1 cellular context compared by ENCODE assay signal in the genomic region with DNA sequence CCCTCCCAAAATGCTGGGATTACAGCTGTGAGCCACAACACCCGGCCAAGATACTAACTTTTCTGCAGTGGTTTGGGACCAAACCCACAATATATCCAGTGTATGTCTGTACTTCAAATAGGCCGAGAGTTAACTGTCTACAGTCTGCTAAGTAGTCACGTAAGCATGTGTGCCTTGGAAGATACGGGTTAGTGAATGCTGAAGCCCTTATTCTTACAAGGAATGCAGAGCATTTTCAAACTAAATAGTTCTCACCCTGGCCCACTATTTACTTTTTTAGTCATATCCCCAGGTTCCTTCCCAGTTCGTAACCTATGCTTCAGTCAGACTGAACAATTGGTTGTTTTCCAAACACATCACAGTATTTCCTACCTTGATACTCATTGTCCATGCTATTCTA.
TF ChIP-seq lines count a peak whose summit lies in the region.

No MANE protein-coding gene starts in this region.

TF ChIP-seq in HepG2, 621 proteins besides CTCF, POLR2A, EP300 and RAD21 (continued from another document):
- TF ChIP-seq IRX3 (CRISPR knock-in tag; IDR thresholded peaks at IDR 0.05; ENCODE audit: borderline replicate concordance, low read depth) (no peak), SOX13 (IDR thresholded peaks at IDR 0.05) (no peak), SOX13 (CRISPR knock-in tag; conservative IDR thresholded peaks at IDR 0.05 in 1 of 2, IDR thresholded peaks at IDR 0.05 in 1 of 2) (peak in 1 of 2 experiments; percentile 33; a peak in 1 of 4 replicates), FOSL2 (CRISPR knock-in tag; IDR thresholded peaks at IDR 0.05) (0 out of 2 replicates have a peak, but pooled peaks have one; percentile 21), ZMAT3 (CRISPR knock-in tag; conservative IDR thresholded peaks at IDR 0.05) (no peak), CREB3 (CRISPR knock-in tag; IDR thresholded peaks at IDR 0.05) (no peak), ARID5B (CRISPR knock-in tag; IDR thresholded peaks at IDR 0.05) (0 out of 2 replicates have a peak, but pooled peaks have one; percentile 48), ZNF775 (CRISPR knock-in tag; IDR thresholded peaks at IDR 0.05; ENCODE audit: borderline replicate concordance) (no peak), ZNF83 (CRISPR knock-in tag; IDR thresholded peaks at IDR 0.05; ENCODE audit: borderline replicate concordance) (no peak), ZNF839 (CRISPR knock-in tag; IDR thresholded peaks at IDR 0.05; ENCODE audit: borderline replicate concordance) (no peak), FOXA3 (CRISPR knock-in tag; IDR thresholded peaks at IDR 0.05) (peak; percentile 46; the same call in 1 of the 2 replicates), SP5 (CRISPR knock-in tag; IDR thresholded peaks at IDR 0.05; ENCODE audit: borderline replicate concordance, low read depth) (no peak)
- TF ChIP-seq, protein P1, sequence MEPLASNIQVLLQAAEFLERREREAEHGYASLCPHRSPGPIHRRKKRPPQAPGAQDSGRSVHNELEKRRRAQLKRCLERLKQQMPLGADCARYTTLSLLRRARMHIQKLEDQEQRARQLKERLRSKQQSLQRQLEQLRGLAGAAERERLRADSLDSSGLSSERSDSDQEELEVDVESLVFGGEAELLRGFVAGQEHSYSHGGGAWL (CRISPR knock-in tag; IDR thresholded peaks at IDR 0.05): no peak
TF ChIP-seq in HepG2: peak in this region for 6.
